In genomic region chr18:4181882-4182568, GRCh38 we compare ENCODE assay signal across 2 cellular contexts.
TF ChIP-seq lines count a peak whose summit lies in the region.

No MANE protein-coding gene starts in this region.

TF ChIP-seq in SK-N-SH, 30 proteins besides CTCF, POLR2A, EP300 and RAD21 (continued from another document):
- TF ChIP-seq NFIC (IDR thresholded peaks at IDR 0.05; ENCODE audit: borderline replicate concordance) (no peak), GABPA (IDR thresholded peaks at IDR 0.05; ENCODE audit: low read depth) (no peak), RCOR1 (IDR thresholded peaks at IDR 0.05; ENCODE audit: low read length) (no peak), FOSL2 (IDR thresholded peaks at IDR 0.05; ENCODE audit: borderline replicate concordance, low read depth) (no peak), USF2 (IDR thresholded peaks at IDR 0.05; ENCODE audit: borderline replicate concordance, low read depth, low read length) (no peak), FOXJ3 (CRISPR knock-in tag; IDR thresholded peaks at IDR 0.05) (no peak), PBX3 (IDR thresholded peaks at IDR 0.05) (no peak), TCF12 (IDR thresholded peaks at IDR 0.05) (no peak), TAF1 (IDR thresholded peaks at IDR 0.05; ENCODE audit: borderline replicate concordance, low read depth, low read length) (no peak), USF1 (IDR thresholded peaks at IDR 0.05; ENCODE audit: borderline replicate concordance, low read depth) (no peak), EZH2phosphoT487 (IDR thresholded peaks at IDR 0.05; ENCODE audit: borderline replicate concordance, low read depth) (no peak)
TF ChIP-seq in SK-N-SH: peak in this region for 0.

TF ChIP-seq in SK-N-SH treated with all-trans-retinoic acid at 6 μM for 48 hours, 23 proteins besides CTCF, POLR2A, EP300 and RAD21 (continued from another document):
- TF ChIP-seq, protein P1, sequence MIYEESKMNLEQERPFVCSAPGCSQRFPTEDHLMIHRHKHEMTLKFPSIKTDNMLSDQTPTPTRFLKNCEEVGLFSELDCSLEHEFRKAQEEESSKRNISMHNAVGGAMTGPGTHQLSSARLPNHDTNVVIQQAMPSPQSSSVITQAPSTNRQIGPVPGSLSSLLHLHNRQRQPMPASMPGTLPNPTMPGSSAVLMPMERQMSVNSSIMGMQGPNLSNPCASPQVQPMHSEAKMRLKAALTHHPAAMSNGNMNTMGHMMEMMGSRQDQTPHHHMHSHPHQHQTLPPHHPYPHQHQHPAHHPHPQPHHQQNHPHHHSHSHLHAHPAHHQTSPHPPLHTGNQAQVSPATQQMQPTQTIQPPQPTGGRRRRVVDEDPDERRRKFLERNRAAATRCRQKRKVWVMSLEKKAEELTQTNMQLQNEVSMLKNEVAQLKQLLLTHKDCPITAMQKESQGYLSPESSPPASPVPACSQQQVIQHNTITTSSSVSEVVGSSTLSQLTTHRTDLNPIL (CRISPR knock-in tag; IDR thresholded peaks at IDR 0.05; ENCODE audit: low read depth): no peak
- TF ChIP-seq BACH2 (CRISPR knock-in tag; IDR thresholded peaks at IDR 0.05; ENCODE audit: borderline replicate concordance): no peak
- no peak for TF ChIP-seq TCF4 (CRISPR knock-in tag; IDR thresholded peaks at IDR 0.05; ENCODE audit: borderline replicate concordance)
